22 cellular contexts compared by ENCODE assay signal in genomic region chr19:11806354-11807098, GRCh38. TPM values are rescaled to one million over a fixed set of nuclear protein-coding genes. Genes with fewer than 3 reads are reported as not detected.
DNase-seq lines count a peak whose midpoint lies in the region; ATAC-seq, FAIRE-seq and TF ChIP-seq lines count a peak whose summit lies in the region.
"Had no signal": no experiment of that assay in that cellular context is flagged by ENCODE, and none has a peak within 500 bp of the region (broad histone marks: within the 10 kb centered on the region; RNA-seq: fewer than 3 reads in every experiment).

No MANE protein-coding gene starts in this region.

- TF ChIP-seq POLR2A in HCT116 (IDR thresholded peaks at IDR 0.05; ENCODE audit: borderline replicate concordance, extremely low read depth, insufficient read depth, insufficient read length) = no peak
- TF ChIP-seq POLR2A in K562 (conservative IDR thresholded peaks at IDR 0.05) = no peak

- TF ChIP-seq EP300 in K562 (IDR thresholded peaks at IDR 0.05; ENCODE audit: low read length) = no peak

- H3K9ac ChIP-seq in HCT116 (ENCODE audit: low read length) = no peak overlapping the region
- H3K9ac ChIP-seq in K562 (ENCODE audit: insufficient read depth in 1 of 2, low read depth in 2 of 2, low read length in 2 of 2) = no peak overlapping the region

- no peak for TF ChIP-seq RAD21 in HCT116 (IDR thresholded peaks at IDR 0.05; ENCODE audit: low read depth)
- no peak for TF ChIP-seq RAD21 in K562 (CRISPR knock-in tag; conservative IDR thresholded peaks at IDR 0.05 in 1 of 2, IDR thresholded peaks at IDR 0.05 in 1 of 2)

- DNase-seq in HCT116 (ENCODE audit: low read depth, low spot score) (no peak), NAMALWA (ENCODE audit: low spot score) (peak; percentile 9), K562 (ENCODE audit: extremely low read depth in 1 of 4, low spot score in 3 of 4) (no peak), fibroblast of villous mesenchyme (ENCODE audit: low read depth) (peak; percentile 1), UCSD-AML1 (lab: John Stamatoyannopoulos, UW; ENCODE audit: unreplicated experiment) (no peak)
- DNase-seq: CD8-positive, alpha-beta memory T cell; H7; HFFc6; Karpas-422; NCI-H1092 treated with DMSO at 0.1 percent for 48 hours; NCI-H1436; NCI-H187; NCI-H2081 treated with DMSO at 0.1 percent for 48 hours; NCI-H446; NCI-H524 treated with DMSO at 0.1 percent for 48 hours; NCI-H774; SIG-M5 had no signal

- H3K27ac ChIP-seq in HCT116 (ENCODE audit: low read depth, low read length) (no peak overlapping the region), K562 (ENCODE audit: extremely low read depth, low read depth, low read length) (no peak overlapping the region)
- H3K27ac ChIP-seq: SK-N-MC had no signal

- H3K79me2 ChIP-seq in HCT116 (ENCODE audit: insufficient read depth, low read length) (no peaks in the 10 kb centered on the region), K562 (ENCODE audit: control insufficient read depth, insufficient read depth, low read length) (no peaks in the 10 kb centered on the region)

- H3K9me1 ChIP-seq in K562 (ENCODE audit: control insufficient read depth, insufficient read depth, low read length) = no peaks in the 10 kb centered on the region

- BruUV-seq in HCT116 (replicated peaks; lab: Mats Ljungman, UMichigan) (no TSS peak), K562 (replicated peaks; lab: Mats Ljungman, UMichigan) (no TSS peak)

- H3K9me2 ChIP-seq in HCT116 (ENCODE audit: insufficient read depth) = no peaks in the 10 kb centered on the region

- RAD21 ChIA-PET in HCT116 (lab: Charles Lee; ENCODE audit: low non-redundant PET in 1 of 2, low total read pairs in 2 of 2, uncharacterized antibody in 2 of 2, unreplicated experiment in 2 of 2) = no interaction called here

- H2AFZ ChIP-seq in HCT116 (ENCODE audit: low read depth, low read length, poor library complexity, severe bottlenecking) (no peak overlapping the region), K562 (ENCODE audit: low read depth, low read length) (no peak overlapping the region)

- no peaks in the 10 kb centered on the region for H3K27me3 ChIP-seq in HCT116 (ENCODE audit: insufficient read depth, low read length)
- H3K27me3 ChIP-seq in K562 (ENCODE audit: control insufficient read depth in 2 of 2, insufficient read depth in 2 of 2, low read length in 2 of 2) = no peaks in the 10 kb centered on the region; a peak in 1 of 5 replicates

- WGBS in K562 (ENCODE audit: insufficient coverage, low coverage, missing lambda C conversion rate) = 13% methylated on average over 11 of the region's 11 CpGs

- H3K4me3 ChIP-seq in HCT116 (replicated peaks in 1 of 2; ENCODE audit: low read depth in 1 of 2, low read length in 2 of 2) (no peak overlapping the region), K562 (no peak overlapping the region), fibroblast of villous mesenchyme (ENCODE audit: low read depth, low read length) (no peak overlapping the region)
- H3K4me3 ChIP-seq: SK-N-MC had no signal

- in situ Hi-C loops in K562 (cut with MboI) = no loop called here

- TF ChIP-seq CTCF in HCT116 (IDR thresholded peaks at IDR 0.05 in 2 of 3, conservative IDR thresholded peaks at IDR 0.05 in 1 of 3; ENCODE audit: borderline replicate concordance in 1 of 3, insufficient read depth in 1 of 3, low read depth in 2 of 3, low read length in 2 of 3) (no peak), K562 (IDR thresholded peaks at IDR 0.05 in 2 of 3, conservative IDR thresholded peaks at IDR 0.05 in 1 of 3; ENCODE audit: insufficient read depth in 2 of 3, low read depth in 1 of 3, low read length in 3 of 3) (no peak), fibroblast of villous mesenchyme (IDR thresholded peaks at IDR 0.05; ENCODE audit: insufficient read depth, low read depth, low read length) (no peak)

- H3K4me1 ChIP-seq in HCT116 (ENCODE audit: control insufficient read depth in 1 of 2, insufficient read depth in 2 of 2, low read length in 2 of 2) = no peaks in the 10 kb centered on the region
- H3K4me1 ChIP-seq in K562 (replicated peaks in 1 of 2; ENCODE audit: control insufficient read depth in 2 of 2, insufficient read depth in 2 of 2, low read length in 2 of 2) = no peaks in the 10 kb centered on the region

- H4K20me1 ChIP-seq in HCT116 (ENCODE audit: insufficient read depth) = no peaks in the 10 kb centered on the region
- no peaks in the 10 kb centered on the region for H4K20me1 ChIP-seq in K562 (replicated peaks; ENCODE audit: control insufficient read depth, insufficient read depth, low read length)

- FAIRE-seq in K562 (lab: Jason Lieb, UNC) = no peak
- FAIRE-seq: GM18507, RCC 7860 had no signal

- H3K9me3 ChIP-seq in HCT116 (ENCODE audit: control insufficient read depth in 1 of 2, insufficient read depth in 1 of 2, low read depth in 1 of 2, low read length in 2 of 2) (peaks cover 25% of the 10 kb centered on the region in 2 experiments; a peak in 2 of 4 replicates), K562 (replicated peaks; ENCODE audit: control insufficient read depth, insufficient read depth, low read depth, low read length) (peaks cover 14% of the 10 kb centered on the region)

- ATAC-seq in HCT116 (no peak), K562 (no peak), HG02571 (IDR thresholded peaks at IDR 0.05; ENCODE audit: unreplicated experiment) (no peak), HG03139 (IDR thresholded peaks at IDR 0.05; ENCODE audit: unreplicated experiment) (no peak)

- POLR2A ChIA-PET in HCT116 (lab: Charles Lee) (no interaction called here), K562 (lab: Yijun Ruan, JAX) (no interaction called here)

- H3K36me3 ChIP-seq in HCT116 (ENCODE audit: control insufficient read depth in 1 of 2, insufficient read depth in 2 of 2, low read length in 2 of 2) (no peaks in the 10 kb centered on the region), K562 (ENCODE audit: control insufficient read depth, insufficient read depth, low read length) (no peaks in the 10 kb centered on the region)

- no peak overlapping the region for H3K4me2 ChIP-seq in HCT116 (ENCODE audit: low read length)
- H3K4me2 ChIP-seq in K562 (ENCODE audit: insufficient read depth, low read length) = no peak overlapping the region

- intact Hi-C loops in HCT116 (cut with micrococcal nuclease) = no loop called here
- intact Hi-C loops in K562 (cut with micrococcal nuclease) = no loop called here

- CTCF ChIA-PET in HCT116 (lab: Charles Lee) = no interaction called here
- CTCF ChIA-PET in K562 (lab: Yijun Ruan, JAX; ENCODE audit: low intra/inter-chr PET ratio) = no interaction called here

RNA-seq across cellular contexts. Expression of gene ZNF440, which starts 7.5 kb away (rescaled TPM):
- total RNA-seq in HCT116 (2021; ENCODE audit: unreplicated experiment) (11.4 TPM), K562 (2014; rRNA removed) (13.4 and 18.1 TPM in 2 replicates), K562 (2014; rRNA removed; fragmentation: Illumina TruSeq; extraction: Trizol) (32.6 and 36.4 TPM in 2 replicates), K562 (2015; rRNA removed; fragmentation: Illumina TruSeq; extraction: Trizol) (25.3 and 26.9 TPM in 2 replicates), K562 (2021) (19.1 and 19.3 TPM in 2 replicates), fibroblast of villous mesenchyme (6.8 and 9.5 TPM in 2 replicates)
- polyA plus RNA-seq in HCT116 (2012) = 2.1 and 5.2 TPM in 2 replicates
- 40.8 and 110 TPM in 2 replicates for total RNA-seq in K562 (2011; cell fraction: chromatin; rRNA removed; ENCODE audit: low replicate concordance)
- 29.2 and 39.6 TPM in 2 replicates for total RNA-seq in K562 (2011; cell fraction: nucleolus; rRNA removed)
- 54.2 and 68.9 TPM in 2 replicates for total RNA-seq in K562 (2011; cell fraction: nucleoplasm; rRNA removed)
- polyA plus RNA-seq in K562 (2011; rRNA removed) (16.6 and 19.5 TPM in 2 replicates), K562 (2014; fragmentation: Illumina TruSeq; extraction: Trizol) (12.1 and 12.7 TPM in 2 replicates), K562 (2014; fragmentation: Nextera tagmentation; extraction: Ambion mirVana) (1 to 10 TPM; 5.9 to 6.1 TPM), K562 (2014; rRNA removed) (12.2 and 13.3 TPM in 2 replicates)
- 3.1 and 6.3 TPM in 2 replicates for polyA plus RNA-seq in K562 (2011; cell fraction: cytosol; rRNA removed)
- polyA plus RNA-seq in K562 (2011; cell fraction: nucleus; rRNA removed) = 18.1 and 18.4 TPM in 2 replicates
- polyA plus RNA-seq in K562 (2012) = 7.3 and 8.4 TPM in 2 replicates
- 38.9 and 51.8 TPM in 2 replicates for polyA minus RNA-seq in K562 (2011; rRNA and poly(A)+ RNA removed)
- 20.8 and 30.1 TPM in 2 replicates for polyA minus RNA-seq in K562 (2011; cell fraction: cytosol; rRNA and poly(A)+ RNA removed)
- polyA minus RNA-seq in K562 (2011; cell fraction: nucleus; rRNA and poly(A)+ RNA removed) = 12.4 and 22.0 TPM in 2 replicates

RNA-seq across cellular contexts. Expression of gene ZNF491, which starts 8.2 kb away (rescaled TPM):
- total RNA-seq in HCT116 (2021; ENCODE audit: unreplicated experiment) = not detected
- not detected in 2 replicates for polyA plus RNA-seq in HCT116 (2012)
- 2.3 and 4.6 TPM in 2 replicates for total RNA-seq in K562 (2011; cell fraction: chromatin; rRNA removed; ENCODE audit: low replicate concordance)
- total RNA-seq in K562 (2011; cell fraction: nucleolus; rRNA removed) = 0.83 and 2.2 TPM in 2 replicates
- total RNA-seq in K562 (2011; cell fraction: nucleoplasm; rRNA removed) = 3.0 and 3.8 TPM in 2 replicates
- total RNA-seq in K562 (2014; rRNA removed) = 0.27 and 0.53 TPM in 2 replicates
- total RNA-seq in K562 (2014; rRNA removed; fragmentation: Illumina TruSeq; extraction: Trizol) = 0.61 and 0.95 TPM in 2 replicates
- total RNA-seq in K562 (2015; rRNA removed; fragmentation: Illumina TruSeq; extraction: Trizol) = 0.34 and 0.65 TPM in 2 replicates
- 0.38 and 0.51 TPM in 2 replicates for total RNA-seq in K562 (2021)
- 0.56 and 0.70 TPM in 2 replicates for polyA plus RNA-seq in K562 (2011; rRNA removed)
- polyA plus RNA-seq in K562 (2011; cell fraction: cytosol; rRNA removed) = 0.29 TPM in 1 of 2 replicates, not detected in the other
- 0.63 and 1.5 TPM in 2 replicates for polyA plus RNA-seq in K562 (2011; cell fraction: nucleus; rRNA removed)
- polyA plus RNA-seq in K562 (2012) = 0.18 and 0.42 TPM in 2 replicates
- polyA plus RNA-seq in K562 (2014; fragmentation: Illumina TruSeq; extraction: Trizol) = 0.25 and 0.28 TPM in 2 replicates
- under 1 TPM in 1 of 2 experiments, not detected in 1; 0.24 TPM for polyA plus RNA-seq in K562 (2014; fragmentation: Nextera tagmentation; extraction: Ambion mirVana)
- polyA plus RNA-seq in K562 (2014; rRNA removed) = 0.19 and 0.22 TPM in 2 replicates
- polyA minus RNA-seq in K562 (2011; rRNA and poly(A)+ RNA removed) = 1.6 and 2.8 TPM in 2 replicates
- polyA minus RNA-seq in K562 (2011; cell fraction: cytosol; rRNA and poly(A)+ RNA removed) = 0.55 TPM in 1 of 2 replicates, not detected in the other
- polyA minus RNA-seq in K562 (2011; cell fraction: nucleus; rRNA and poly(A)+ RNA removed) = 0.94 and 1.6 TPM in 2 replicates
- total RNA-seq in fibroblast of villous mesenchyme = 1.3 and 2.2 TPM in 2 replicates
- polyA plus RNA-seq: CD8-positive, alpha-beta memory T cell had no signal

RNA-seq across cellular contexts. Expression of gene ZNF441, which starts 39.7 kb away (rescaled TPM):
- total RNA-seq in HCT116 (2021; ENCODE audit: unreplicated experiment) (1.1 TPM), K562 (2014; rRNA removed) (7.8 and 8.2 TPM in 2 replicates), K562 (2014; rRNA removed; fragmentation: Illumina TruSeq; extraction: Trizol) (12.0 and 12.2 TPM in 2 replicates), K562 (2015; rRNA removed; fragmentation: Illumina TruSeq; extraction: Trizol) (10.4 and 14.0 TPM in 2 replicates), K562 (2021) (5.6 and 5.7 TPM in 2 replicates), fibroblast of villous mesenchyme (5.6 and 6.8 TPM in 2 replicates)
- 0.37 and 1.0 TPM in 2 replicates for polyA plus RNA-seq in HCT116 (2012)
- total RNA-seq in K562 (2011; cell fraction: chromatin; rRNA removed; ENCODE audit: low replicate concordance) = 20.6 and 66.2 TPM in 2 replicates
- 11.5 and 20.8 TPM in 2 replicates for total RNA-seq in K562 (2011; cell fraction: nucleolus; rRNA removed)
- total RNA-seq in K562 (2011; cell fraction: nucleoplasm; rRNA removed) = 23.3 and 24.1 TPM in 2 replicates
- polyA plus RNA-seq in K562 (2011; rRNA removed) (10.5 and 11.1 TPM in 2 replicates), K562 (2014; fragmentation: Illumina TruSeq; extraction: Trizol) (6.4 and 8.3 TPM in 2 replicates), K562 (2014; fragmentation: Nextera tagmentation; extraction: Ambion mirVana) (1 to 10 TPM; 1.9 to 3.3 TPM), K562 (2014; rRNA removed) (7.0 and 7.4 TPM in 2 replicates)
- polyA plus RNA-seq in K562 (2011; cell fraction: cytosol; rRNA removed) = 1.3 and 2.1 TPM in 2 replicates
- 22.4 and 23.3 TPM in 2 replicates for polyA plus RNA-seq in K562 (2011; cell fraction: nucleus; rRNA removed)
- polyA plus RNA-seq in K562 (2012) = 3.4 and 5.7 TPM in 2 replicates
- 21.8 and 32.6 TPM in 2 replicates for polyA minus RNA-seq in K562 (2011; rRNA and poly(A)+ RNA removed)
- 4.3 and 8.7 TPM in 2 replicates for polyA minus RNA-seq in K562 (2011; cell fraction: cytosol; rRNA and poly(A)+ RNA removed)
- 21.7 and 40.3 TPM in 2 replicates for polyA minus RNA-seq in K562 (2011; cell fraction: nucleus; rRNA and poly(A)+ RNA removed)
- total RNA-seq: H7 had no signal

RNA-seq across cellular contexts. Expression of gene ZNF439, which starts 42.0 kb away (rescaled TPM):
- total RNA-seq in HCT116 (2021; ENCODE audit: unreplicated experiment) (not detected), K562 (2014; rRNA removed) (0.18 TPM in 1 of 2 replicates, not detected in the other), K562 (2014; rRNA removed; fragmentation: Illumina TruSeq; extraction: Trizol) (0.11 and 0.13 TPM in 2 replicates), K562 (2015; rRNA removed; fragmentation: Illumina TruSeq; extraction: Trizol) (not detected in 2 replicates), K562 (2021) (0.11 TPM in 2 replicates), fibroblast of villous mesenchyme (2.6 and 4.3 TPM in 2 replicates)
- 0.03 TPM in 1 of 2 replicates, not detected in the other for polyA plus RNA-seq in HCT116 (2012)
- 0.30 and 0.46 TPM in 2 replicates for total RNA-seq in K562 (2011; cell fraction: chromatin; rRNA removed; ENCODE audit: low replicate concordance)
- total RNA-seq in K562 (2011; cell fraction: nucleolus; rRNA removed) = 0.17 and 0.26 TPM in 2 replicates
- total RNA-seq in K562 (2011; cell fraction: nucleoplasm; rRNA removed) = 0.29 and 0.46 TPM in 2 replicates
- polyA plus RNA-seq in K562 (2011; rRNA removed) (0.10 and 0.16 TPM in 2 replicates), K562 (2014; fragmentation: Illumina TruSeq; extraction: Trizol) (0.07 TPM in 1 of 2 replicates, not detected in the other), K562 (2014; fragmentation: Nextera tagmentation; extraction: Ambion mirVana) (under 1 TPM in 1 of 2 experiments, not detected in 1; 0.04 TPM), K562 (2014; rRNA removed) (not detected in 2 replicates)
- polyA plus RNA-seq in K562 (2011; cell fraction: cytosol; rRNA removed) = not detected in 2 replicates
- 0.06 and 0.11 TPM in 2 replicates for polyA plus RNA-seq in K562 (2011; cell fraction: nucleus; rRNA removed)
- 0.04 and 0.07 TPM in 2 replicates for polyA plus RNA-seq in K562 (2012)
- 0.07 and 0.33 TPM in 2 replicates for polyA minus RNA-seq in K562 (2011; rRNA and poly(A)+ RNA removed)
- polyA minus RNA-seq in K562 (2011; cell fraction: cytosol; rRNA and poly(A)+ RNA removed) = not detected in 2 replicates
- polyA minus RNA-seq in K562 (2011; cell fraction: nucleus; rRNA and poly(A)+ RNA removed) = not detected in 2 replicates
- total RNA-seq: H7 had no signal

Comparison
In these comparisons a context has a peak if more than half of its experiments do, and no peak if none do; other contexts are left out.
1. DNase-seq: peak in NAMALWA (single experiment) and fibroblast of villous mesenchyme (single experiment); none in HCT116 (single experiment), K562 (0 of 4) and UCSD-AML1 (single experiment).
2. Of the 22 proteins assayed by ChIP-seq in both K562 and HCT116: peak only in K562: none; only in HCT116: ZNF274; in both: none; in neither: 20; mixed calls (peak in some experiments, not most) for 1.